In the genomic region with DNA sequence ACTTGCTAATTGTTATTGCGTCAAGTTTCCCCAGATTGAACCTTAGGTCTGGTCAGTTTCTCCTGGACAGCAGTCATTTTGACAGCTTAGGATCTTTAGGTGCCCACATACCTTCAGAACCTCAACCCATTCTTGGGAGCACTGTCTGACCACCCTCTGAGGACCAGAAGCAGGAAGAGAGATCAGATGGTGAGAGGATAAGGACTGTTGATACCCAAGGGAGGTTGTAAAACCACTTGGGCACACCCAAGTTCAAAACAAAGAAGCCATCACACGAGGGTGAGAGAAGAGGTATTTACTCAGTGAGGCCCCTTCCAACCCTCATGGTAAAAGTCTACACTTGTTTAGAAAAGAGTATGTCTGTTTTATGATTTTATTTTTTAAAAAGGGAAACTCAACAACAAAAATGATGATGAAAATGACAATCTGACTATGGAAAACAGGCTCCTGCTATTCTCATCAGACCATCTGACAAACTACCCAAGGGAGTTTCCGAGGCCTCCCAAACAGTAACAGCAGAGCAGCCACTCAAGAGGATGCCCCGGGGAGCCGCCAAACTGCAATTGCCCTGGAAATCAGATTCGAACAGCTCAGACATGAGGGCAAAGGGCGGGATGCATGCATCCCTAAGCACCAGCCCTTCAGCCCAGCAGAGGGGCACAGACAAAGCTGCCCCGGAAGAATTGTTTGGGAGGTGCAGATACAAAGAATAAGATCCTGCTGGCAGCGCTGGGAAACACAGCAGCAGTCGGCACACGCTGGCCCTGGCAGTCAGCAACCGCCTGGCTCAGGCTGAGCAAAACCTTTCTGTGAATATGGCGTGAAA, we compare ENCODE assay signal across 8 cellular contexts.
A peak's percentile ranks its signal among the peaks of the same experiment; 100 is the strongest.
DNase-seq lines count a peak whose midpoint lies in the region; ATAC-seq, FAIRE-seq and TF ChIP-seq lines count a peak whose summit lies in the region.

No MANE protein-coding gene starts in this region.

- peaks cover 0 to 2% of the 10 kb centered on the region in 2 donors for H3K9me3 Mint-ChIP-seq in natural killer cell

- in situ Hi-C loops in astrocyte of the cerebellum (cut with HindIII; ENCODE audit: low sequenced_read_pairs): no loop called here

- TF ChIP-seq CTCF in astrocyte of the cerebellum (IDR thresholded peaks at IDR 0.05; ENCODE audit: low read depth, low read length, missing control alignments) (peak; percentile 13), natural killer cell (IDR thresholded peaks at IDR 0.05) (no peak)

- no peak for TF ChIP-seq POLR2A in GM12891 (IDR thresholded peaks at IDR 0.05; ENCODE audit: low read depth, low read length)

- ATAC-seq in HG03378 (IDR thresholded peaks at IDR 0.05; ENCODE audit: unreplicated experiment) (peak; percentile 35), natural killer cell (peak; percentile 48 to 69 (median 62)), HG03571 (IDR thresholded peaks at IDR 0.05; ENCODE audit: unreplicated experiment) (no peak)

- peak overlapping the region; percentile 97 to 99 for H3K27ac Mint-ChIP-seq in natural killer cell

- peak; percentile 85 for FAIRE-seq in GM12891 (lab: Jason Lieb, UNC)

- H3K4me1 Mint-ChIP-seq in natural killer cell: peaks cover 79 to 81% of the 10 kb centered on the region in 2 donors

- no peaks in the 10 kb centered on the region for H3K27me3 Mint-ChIP-seq in natural killer cell (ENCODE audit: low read depth in 2 of 2)

- H3K36me3 Mint-ChIP-seq in natural killer cell: peaks cover 7% of the 10 kb centered on the region

- no peak overlapping the region for H3K4me3 ChIP-seq in astrocyte of the cerebellum (ENCODE audit: low read depth, low read length)

- DNase-seq in GM12891 (ENCODE audit: insufficient read length, low spot score) (no peak), astrocyte of the cerebellum (ENCODE audit: low read depth) (no peak), natural killer cell (peak; percentile 29), germinal center (ENCODE audit: low spot score) (no peak), NOMO-1 treated with DMSO at 0.1 percent for 48 hours (lab: John Stamatoyannopoulos, UW; ENCODE audit: unreplicated experiment) (no peak), RKO (ENCODE audit: low spot score) (no peak)

- H3K4me3 Mint-ChIP-seq in natural killer cell: peak overlapping the region; percentile 81

- intact Hi-C loops in natural killer cell (cut with micrococcal nuclease): loop anchor here (2.0 to 5.0 kb wide), 2 partner anchors 15 to 32 kb away; no protein-coding TSS in a partner anchor

TF ChIP-seq in GM12891, 5 proteins besides CTCF, POLR2A, EP300 and RAD21:
- TF ChIP-seq TAF1 (IDR thresholded peaks at IDR 0.05; ENCODE audit: low read depth, low read length): no peak; the same call in 1 of the 2 replicates
- TF ChIP-seq SPI1 (IDR thresholded peaks at IDR 0.05; ENCODE audit: low read depth, low read length): no peak
- TF ChIP-seq POLR2AphosphoS5 (IDR thresholded peaks at IDR 0.05; ENCODE audit: low read depth, low read length): no peak
